In the genomic region with DNA sequence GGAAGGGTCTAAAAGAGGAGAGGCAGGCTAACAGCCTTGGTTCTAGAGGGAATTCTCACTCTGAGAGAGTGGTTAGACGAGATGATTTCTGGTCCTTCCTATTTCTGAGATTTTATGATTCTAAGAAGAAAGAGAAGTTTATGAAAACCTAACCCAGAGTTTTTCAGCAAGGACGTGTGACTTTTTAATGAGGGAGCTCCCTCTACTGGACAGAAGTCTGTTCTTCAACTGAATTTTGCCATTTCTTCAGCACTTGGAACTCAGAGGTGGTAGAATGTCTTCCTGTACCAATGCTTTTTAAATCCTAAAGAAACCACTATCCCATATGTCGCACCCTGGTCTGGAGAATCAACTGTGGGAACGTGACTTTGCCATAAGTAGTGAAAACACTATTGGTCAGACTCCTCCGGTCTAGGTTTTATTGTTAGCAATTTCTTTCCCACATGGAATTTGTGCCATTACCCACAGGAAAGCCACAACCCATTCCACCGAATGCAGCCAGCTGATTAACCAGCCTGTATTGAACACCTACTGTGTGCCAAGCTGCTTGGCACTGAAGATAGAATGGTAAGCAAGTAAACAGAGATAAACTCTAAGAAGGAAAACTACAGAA, we compare ENCODE assay signal across 8 cellular contexts.
DNase-seq lines count a peak whose midpoint lies in the region; ATAC-seq, FAIRE-seq and TF ChIP-seq lines count a peak whose summit lies in the region.

No MANE protein-coding gene starts in this region.

- no peak overlapping the region for H2BK120ac ChIP-seq in IMR-90 (ENCODE audit: low read depth, low read length)

- H4K91ac ChIP-seq in IMR-90 (ENCODE audit: insufficient read depth, low read depth, low read length): no peak overlapping the region

- 67% methylated on average over 1 of the region's 6 CpGs; no CpG with 5 or more reads in 1 of the 2 experiments for WGBS in IMR-90 (ENCODE audit: extremely low coverage in 2 of 2, insufficient read length in 1 of 2), 2 experiments

- CTCF ChIA-PET in IMR-90 (lab: Yijun Ruan, JAX): interaction anchor here (0.6 to 1.7 kb wide), 8 partner anchors 10 to 959 kb away, joined by 3 to 5 read pairs (median 3); no protein-coding TSS in a partner anchor

- peak; percentile 75 for DNase-seq in AG20443 (ENCODE audit: low spot score)
- no peak for DNase-seq in GM12892 (ENCODE audit: insufficient read length)
- peak; percentile 59 for DNase-seq in IMR-90
- DNase-seq in SW 1271 (lab: John Stamatoyannopoulos, UW): peak; percentile 25 to 66
- DNase-seq in foreskin fibroblast: peak; percentile 36 to 79
- DNase-seq in putamen (ENCODE audit: low spot score): peak; percentile 47
- no peak for DNase-seq in H7

- H3K4ac ChIP-seq in IMR-90 (ENCODE audit: low read depth, low read length): no peak overlapping the region

- no peak overlapping the region for H2AK5ac ChIP-seq in IMR-90 (ENCODE audit: low read depth, low read length)

- no peaks in the 10 kb centered on the region for H3K79me1 ChIP-seq in IMR-90 (ENCODE audit: low read depth in 1 of 2, low read length in 2 of 2)

- H3K4me2 ChIP-seq in IMR-90 (ENCODE audit: low read depth, low read length): no peak overlapping the region

- no peak overlapping the region for H3K9ac ChIP-seq in IMR-90 (ENCODE audit: low read depth, low read length)

- no peak overlapping the region for H3K4me3 ChIP-seq in IMR-90 (ENCODE audit: insufficient read depth, low read depth, low read length)
- no peak overlapping the region for H3K4me3 ChIP-seq in foreskin fibroblast (ENCODE audit: low read depth in 1 of 2, low read length in 2 of 2)
- no peak overlapping the region for H3K4me3 ChIP-seq in H7 (ENCODE audit: insufficient read depth, low read depth, low read length)

- H4K5ac ChIP-seq in IMR-90 (ENCODE audit: low read depth, low read length): no peak overlapping the region

- BruUV-seq in IMR-90 (replicated peaks; lab: Mats Ljungman, UMichigan): no TSS peak

- H3K27me3 ChIP-seq in IMR-90 (ENCODE audit: control insufficient read depth, insufficient read depth, low read length): peaks cover 2% of the 10 kb centered on the region; the same call in 1 of the 2 replicates
- H3K27me3 ChIP-seq in H7 (ENCODE audit: control insufficient read depth, insufficient read depth, low read length): no peaks in the 10 kb centered on the region

- TF ChIP-seq CTCF in IMR-90 (conservative IDR thresholded peaks at IDR 0.05; ENCODE audit: low read depth, low read length): peak; percentile 70
- peak; percentile 65 for TF ChIP-seq CTCF in foreskin fibroblast (IDR thresholded peaks at IDR 0.05; ENCODE audit: low read depth, low read length)

- H2BK20ac ChIP-seq in IMR-90 (ENCODE audit: low read depth, low read length): no peak overlapping the region

- H3K9me3 ChIP-seq in IMR-90 (ENCODE audit: control insufficient read depth, insufficient read depth, low read length): no peaks in the 10 kb centered on the region

- H2BK15ac ChIP-seq in IMR-90 (ENCODE audit: low read depth, low read length): no peak overlapping the region

- TF ChIP-seq RAD21 in IMR-90 (IDR thresholded peaks at IDR 0.05; ENCODE audit: low read length): peak; percentile 53

- intact Hi-C loops in IMR-90 (cut with micrococcal nuclease): no loop called here

- no peak overlapping the region for H3K56ac ChIP-seq in IMR-90 (ENCODE audit: extremely low read depth, insufficient read depth, low read length)

- peak; percentile 54 for FAIRE-seq in GM12892 (lab: Jason Lieb, UNC)

- no peak overlapping the region for H3K23ac ChIP-seq in IMR-90 (ENCODE audit: low read depth, low read length)

- H2AK9ac ChIP-seq in IMR-90 (replicated peaks; ENCODE audit: low read depth, low read length, poor library complexity): no peak overlapping the region

- no peaks in the 10 kb centered on the region for H3K36me3 ChIP-seq in IMR-90 (ENCODE audit: control insufficient read depth, insufficient read depth, low read length)
- H3K36me3 ChIP-seq in H7 (replicated peaks; ENCODE audit: control insufficient read depth, insufficient read depth, low read length): no peaks in the 10 kb centered on the region

- dilution Hi-C loops in IMR-90 (cut with HindIII; ENCODE audit: low sequenced_read_pairs, unreplicated experiment): no loop called here

- H2AFZ ChIP-seq in IMR-90 (replicated peaks; ENCODE audit: low read length, poor library complexity): no peak overlapping the region

- H3K18ac ChIP-seq in IMR-90 (ENCODE audit: low read depth, low read length): no peak overlapping the region

- no peak overlapping the region for H2BK5ac ChIP-seq in IMR-90 (ENCODE audit: low read depth, low read length, poor library complexity, severe bottlenecking)

- H3K9me1 ChIP-seq in IMR-90 (ENCODE audit: insufficient read depth, low read length): no peaks in the 10 kb centered on the region

- no peak overlapping the region for H4K8ac ChIP-seq in IMR-90 (ENCODE audit: low read depth in 2 of 2, low read length in 2 of 2)

- no peaks in the 10 kb centered on the region for H4K20me1 ChIP-seq in IMR-90 (ENCODE audit: insufficient read depth, low read length)

- in situ Hi-C loops in IMR-90 (cut with MboI; ENCODE audit: low sequenced_read_pairs): no loop called here

- no peak overlapping the region for H3K27ac ChIP-seq in IMR-90 (ENCODE audit: insufficient read depth, low read length)

- H3K4me1 ChIP-seq in IMR-90 (ENCODE audit: control insufficient read depth, insufficient read depth, low read length): no peaks in the 10 kb centered on the region

- no peak for TF ChIP-seq POLR2A in GM12892 (IDR thresholded peaks at IDR 0.05; ENCODE audit: low read depth, low read length)
- no peak for TF ChIP-seq POLR2A in IMR-90 (IDR thresholded peaks at IDR 0.05; ENCODE audit: low read depth, low read length)

- no peak overlapping the region for H3K14ac ChIP-seq in IMR-90 (replicated peaks; ENCODE audit: low read depth, low read length)

- POLR2A ChIA-PET in IMR-90 (lab: Charles Lee; ENCODE audit: unreplicated experiment): no interaction called here

- ATAC-seq in IMR-90 (ENCODE audit: low read depth) (peak; percentile 79), GM19467 (IDR thresholded peaks at IDR 0.05; ENCODE audit: unreplicated experiment) (no peak)

TF ChIP-seq in IMR-90, 13 proteins besides CTCF, POLR2A, EP300 and RAD21:
- TF ChIP-seq SMC3 (IDR thresholded peaks at IDR 0.05; ENCODE audit: low read depth, low read length) (peak; percentile 31; the same call in 1 of the 2 replicates), MAZ (IDR thresholded peaks at IDR 0.05; ENCODE audit: borderline replicate concordance, low read depth, low read length) (no peak), NFE2L2 (IDR thresholded peaks at IDR 0.05; ENCODE audit: low read depth, low read length) (no peak)

Comparison
In these comparisons a context has a peak if more than half of its experiments do, and no peak if none do; other contexts are left out.
1. DNase-seq: peak in AG20443 (single experiment), IMR-90 (single experiment), SW 1271 (2 of 2), foreskin fibroblast (2 of 2) and putamen (single experiment); none in GM12892 (single experiment) and H7 (single experiment).